Comparison of ENCODE assay signal across 6 cellular contexts in genomic region chr10:86076497-86076896, GRCh38.
DNase-seq lines count a peak whose midpoint lies in the region; ATAC-seq, FAIRE-seq and TF ChIP-seq lines count a peak whose summit lies in the region.
"Not testable (repeated sequence)": the region's sequence is repeated elsewhere in the genome, so short reads cannot be mapped to it uniquely, and the experiment has no call there.

No MANE protein-coding gene starts in this region.

- not testable (repeated sequence) for H3K27me3 ChIP-seq in bronchial epithelial cell (ENCODE audit: control insufficient read depth, insufficient read depth, low read length); stomach

- not testable (repeated sequence) for H3K36me3 ChIP-seq in HEK293 (ENCODE audit: control insufficient read depth in 2 of 2, insufficient read depth in 1 of 2, low read length in 2 of 2); bronchial epithelial cell (ENCODE audit: control insufficient read depth, insufficient read depth, low read length); stomach

- not testable (repeated sequence) for H3K9me3 ChIP-seq in A549; HEK293 (ENCODE audit: control insufficient read depth, insufficient read depth, low read depth, low read length); stomach

- H3K27ac ChIP-seq in A549; HEK293 (ENCODE audit: extremely low read depth, low read depth, low read length); stomach: not testable (repeated sequence)

- not testable (repeated sequence) for H3K4me3 ChIP-seq in A549; HEK293 (ENCODE audit: low read depth, low read length); bronchial epithelial cell (ENCODE audit: low read depth, low read length); stomach

- CTCF ChIA-PET in A549 (lab: Yijun Ruan, JAX); HEK293 (lab: Yijun Ruan, JAX); activated CD8-positive, alpha-beta memory T cell treated with anti-CD3 and anti-CD28 coated beads, Interleukin-2, amount 10 ng/mL, durations not matched to agents 7 days and 5 days (lab: Charles Lee): not testable (repeated sequence)

- not testable (repeated sequence) for H3K4me3 Mint-ChIP-seq in activated CD8-positive, alpha-beta memory T cell treated with anti-CD3 and anti-CD28 coated beads, Interleukin-2, amount 10 ng/mL, durations not matched to agents 7 days and 5 days; osteocyte (ENCODE audit: unreplicated experiment)

- not testable (repeated sequence) for TF ChIP-seq RAD21 in A549 (conservative IDR thresholded peaks at IDR 0.05 in 1 of 2, IDR thresholded peaks at IDR 0.05 in 1 of 2)

- ATAC-seq in A549; activated CD8-positive, alpha-beta memory T cell treated with anti-CD3 and anti-CD28 coated beads, Interleukin-2, amount 10 ng/mL, durations not matched to agents 7 days and 5 days: not testable (repeated sequence)

- not testable (repeated sequence) for DNase-seq in A549 (ENCODE audit: low read depth in 1 of 2, low spot score in 1 of 2); bronchial epithelial cell (ENCODE audit: low read depth)
- DNase-seq in activated CD8-positive, alpha-beta memory T cell treated with anti-CD3 and anti-CD28 coated beads, Interleukin-2, amount 10 ng/mL, durations not matched to agents 7 days and 5 days: peak; percentile 14
- DNase-seq in osteocyte (ENCODE audit: extremely low spot score, unreplicated experiment): peak; percentile 46
- DNase-seq in stomach: peak; percentile 1

- not testable (repeated sequence) for H3K9me3 Mint-ChIP-seq in activated CD8-positive, alpha-beta memory T cell treated with anti-CD3 and anti-CD28 coated beads, Interleukin-2, amount 10 ng/mL, durations not matched to agents 7 days and 5 days (ENCODE audit: low read depth); osteocyte (ENCODE audit: unreplicated experiment)

- TF ChIP-seq CTCF in A549 (IDR thresholded peaks at IDR 0.05); HEK293 (tag by site-specific recombination; IDR thresholded peaks at IDR 0.05); bronchial epithelial cell (IDR thresholded peaks at IDR 0.05; ENCODE audit: insufficient read depth, low read length, severe bottlenecking); osteocyte (IDR thresholded peaks at IDR 0.05); stomach (IDR thresholded peaks at IDR 0.05): not testable (repeated sequence)

- H3K27me3 Mint-ChIP-seq in activated CD8-positive, alpha-beta memory T cell treated with anti-CD3 and anti-CD28 coated beads, Interleukin-2, amount 10 ng/mL, durations not matched to agents 7 days and 5 days: peaks cover 13% of the 10 kb centered on the region
- H3K27me3 Mint-ChIP-seq in osteocyte (ENCODE audit: unreplicated experiment): not testable (repeated sequence)

- TF ChIP-seq POLR2A in A549 (IDR thresholded peaks at IDR 0.05; ENCODE audit: low read length); stomach (IDR thresholded peaks at IDR 0.05): not testable (repeated sequence)

- not testable (repeated sequence) for H3K27ac Mint-ChIP-seq in activated CD8-positive, alpha-beta memory T cell treated with anti-CD3 and anti-CD28 coated beads, Interleukin-2, amount 10 ng/mL, durations not matched to agents 7 days and 5 days; osteocyte (ENCODE audit: unreplicated experiment)

- TF ChIP-seq EP300 in A549 (IDR thresholded peaks at IDR 0.05); stomach (IDR thresholded peaks at IDR 0.05): not testable (repeated sequence)

- intact Hi-C loops in stomach (cut with DNase I; ENCODE audit: low total_unique reads): not testable (repeated sequence)

- H3K4me1 ChIP-seq in A549; HEK293 (ENCODE audit: control insufficient read depth, insufficient read depth, low read length); stomach: not testable (repeated sequence)

- not testable (repeated sequence) for H3K4me2 ChIP-seq in A549

- POLR2A ChIA-PET in A549 (lab: Yijun Ruan, JAX); HEK293 (lab: Yijun Ruan, JAX): not testable (repeated sequence)

- FAIRE-seq in A549 (lab: Jason Lieb, UNC) (peak; percentile 74), bronchial epithelial cell (lab: Jason Lieb, UNC) (peak; percentile 76)

- WGBS in A549 (ENCODE audit: missing lambda C conversion rate): 47% methylated on average over 4 of the region's 4 CpGs
- 89 to 94% (median 93%) methylated on average over 4 of the region's 4 CpGs for WGBS in stomach, 5 donors

- H3K4me1 Mint-ChIP-seq in activated CD8-positive, alpha-beta memory T cell treated with anti-CD3 and anti-CD28 coated beads, Interleukin-2, amount 10 ng/mL, durations not matched to agents 7 days and 5 days; osteocyte (ENCODE audit: unreplicated experiment): not testable (repeated sequence)

- H3K36me3 Mint-ChIP-seq in activated CD8-positive, alpha-beta memory T cell treated with anti-CD3 and anti-CD28 coated beads, Interleukin-2, amount 10 ng/mL, durations not matched to agents 7 days and 5 days; osteocyte (ENCODE audit: unreplicated experiment): not testable (repeated sequence)

TF ChIP-seq in HEK293, 187 proteins besides CTCF, POLR2A, EP300 and RAD21:
- TF ChIP-seq, protein P1, sequence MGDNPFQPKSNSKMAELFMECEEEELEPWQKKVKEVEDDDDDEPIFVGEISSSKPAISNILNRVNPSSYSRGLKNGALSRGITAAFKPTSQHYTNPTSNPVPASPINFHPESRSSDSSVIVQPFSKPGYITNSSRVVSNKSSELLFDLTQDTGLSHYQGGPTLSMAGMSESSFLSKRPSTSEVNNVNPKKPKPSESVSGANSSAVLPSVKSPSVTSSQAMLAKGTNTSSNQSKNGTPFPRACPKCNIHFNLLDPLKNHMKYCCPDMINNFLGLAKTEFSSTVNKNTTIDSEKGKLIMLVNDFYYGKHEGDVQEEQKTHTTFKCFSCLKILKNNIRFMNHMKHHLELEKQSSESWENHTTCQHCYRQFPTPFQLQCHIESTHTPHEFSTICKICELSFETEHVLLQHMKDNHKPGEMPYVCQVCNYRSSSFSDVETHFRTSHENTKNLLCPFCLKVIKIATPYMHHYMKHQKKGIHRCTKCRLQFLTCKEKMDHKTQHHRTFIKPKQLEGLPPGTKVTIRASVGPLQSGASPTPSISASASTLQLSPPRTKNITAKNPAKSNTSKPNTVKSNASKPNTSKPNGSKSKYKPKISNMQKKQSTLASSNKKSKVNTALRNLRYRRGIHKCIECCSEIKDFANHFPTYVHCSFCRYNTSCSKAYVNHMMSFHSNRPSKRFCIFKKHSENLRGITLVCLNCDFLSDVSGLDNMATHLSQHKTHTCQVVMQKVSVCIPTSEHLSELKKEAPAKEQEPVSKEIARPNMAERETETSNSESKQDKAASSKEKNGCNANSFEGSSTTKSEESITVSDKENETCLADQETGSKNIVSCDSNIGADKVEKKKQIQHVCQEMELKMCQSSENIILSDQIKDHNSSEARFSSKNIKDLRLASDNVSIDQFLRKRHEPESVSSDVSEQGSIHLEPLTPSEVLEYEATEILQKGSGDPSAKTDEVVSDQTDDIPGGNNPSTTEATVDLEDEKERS (tag by site-specific recombination; IDR thresholded peaks at IDR 0.05): peak; percentile 69; the same call in 1 of the 2 replicates
- peak; percentile 100 for TF ChIP-seq ZNF10 (tag by site-specific recombination; IDR thresholded peaks at IDR 0.05)
